ENCODE assay signal across 5 cellular contexts in genomic region chr1:13394761-13395160, GRCh38. TPM values are rescaled to one million over a fixed set of nuclear protein-coding genes. Genes with fewer than 3 reads are reported as not detected.
"Had no signal": no experiment of that assay in that cellular context is flagged by ENCODE, and none has a peak within 500 bp of the region (broad histone marks: within the 10 kb centered on the region; RNA-seq: fewer than 3 reads in every experiment).

No MANE protein-coding gene starts in this region.

RNA-seq across cellular contexts. Expression of gene PRAMEF17, which starts 5.3 kb away (rescaled TPM):
- total RNA-seq: HepG2, HT-29, HT1080, IMR-90, K562 had no signal

RNA-seq across cellular contexts. Expression of gene PRAMEF20, which starts 15.5 kb away (rescaled TPM):
- total RNA-seq: HepG2, HT-29, HT1080, IMR-90, K562 had no signal

RNA-seq across cellular contexts. Expression of gene PRAMEF19, which starts 23.0 kb away (rescaled TPM):
- total RNA-seq: HepG2, HT-29, HT1080, IMR-90, K562 had no signal

RNA-seq across cellular contexts. Expression of gene PRAMEF14, which starts 47.8 kb away (rescaled TPM):
- total RNA-seq: HepG2, HT-29, HT1080, IMR-90, K562 had no signal
